8 cellular contexts compared by ENCODE assay signal in the genomic region with DNA sequence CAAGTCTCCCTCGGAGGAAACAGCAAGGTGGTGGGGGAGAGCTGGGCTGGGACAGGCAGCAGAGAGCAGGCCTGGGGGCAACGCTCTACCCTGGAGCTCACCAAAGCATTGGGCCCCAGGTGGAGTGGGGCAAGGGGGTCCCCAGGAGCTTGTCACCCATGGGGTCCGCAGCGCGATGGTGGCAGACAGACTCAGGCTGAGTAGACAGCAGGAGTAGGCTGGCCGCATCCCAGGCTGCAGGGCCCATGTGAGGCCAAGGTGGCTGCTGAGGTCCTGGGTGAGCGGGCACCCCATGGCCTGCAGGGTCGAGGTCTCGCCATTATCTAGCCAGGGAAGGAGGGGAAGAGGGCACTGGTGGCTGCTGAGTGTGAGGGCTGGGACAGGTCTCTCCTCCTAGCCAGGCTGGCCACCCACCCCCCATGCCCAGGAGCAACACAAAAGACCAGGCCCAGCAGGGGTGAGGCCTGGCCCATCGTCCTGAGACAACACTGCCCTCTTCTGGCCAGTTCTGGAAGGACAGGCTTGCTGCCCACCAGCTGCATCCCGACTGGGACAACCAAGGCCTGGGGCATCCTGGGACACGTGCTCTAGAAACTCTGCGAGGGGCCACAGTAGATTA. TPM values are rescaled to one million over a fixed set of nuclear protein-coding genes. Genes with fewer than 3 reads are reported as not detected.
DNase-seq lines count a peak whose midpoint lies in the region; ATAC-seq and TF ChIP-seq lines count a peak whose summit lies in the region.

No MANE protein-coding gene starts in this region.

- H3K4me1 ChIP-seq in Peyer's patch (peaks cover 0 to 38% (median 0%) of the 10 kb centered on the region in 4 donors), neutrophil (ENCODE audit: control insufficient read depth in 1 of 2, insufficient read depth in 1 of 2, low read depth in 1 of 2, low read length in 1 of 2) (no peaks in the 10 kb centered on the region), testis (no peaks in the 10 kb centered on the region)

- 65 to 86% methylated on average over 6 to 13 of the region's 13 CpGs for WGBS in testis, 2 donors

- H3K27me3 ChIP-seq in Peyer's patch = no peaks in the 10 kb centered on the region
- no peaks in the 10 kb centered on the region for H3K27me3 ChIP-seq in neutrophil
- no peaks in the 10 kb centered on the region for H3K27me3 ChIP-seq in testis

- TF ChIP-seq POLR2A in Peyer's patch (IDR thresholded peaks at IDR 0.05) = no peak
- no peak for TF ChIP-seq POLR2A in testis (IDR thresholded peaks at IDR 0.05)

- intact Hi-C loops in testis (cut with DNase I; ENCODE audit: low total_unique reads) = loop anchor here (5.0 kb wide), 1 partner anchor 169 kb away; no protein-coding TSS in a partner anchor

- H3K4me1 Mint-ChIP-seq in activated T-cell treated with anti-CD3 and anti-CD28 coated beads, Interleukin-2, amount 50 U/mL, for 4 hours (ENCODE audit: low read depth) = no peaks in the 10 kb centered on the region

- no peaks in the 10 kb centered on the region for H3K9me3 Mint-ChIP-seq in activated T-cell treated with anti-CD3 and anti-CD28 coated beads, Interleukin-2, amount 50 U/mL, for 4 hours

- H3K27me3 Mint-ChIP-seq in activated T-cell treated with anti-CD3 and anti-CD28 coated beads, Interleukin-2, amount 50 U/mL, for 4 hours (ENCODE audit: low read depth) = no peaks in the 10 kb centered on the region

- peaks cover 0 to 27% (median 0%) of the 10 kb centered on the region in 3 donors for H3K36me3 ChIP-seq in Peyer's patch
- H3K36me3 ChIP-seq in neutrophil = no peaks in the 10 kb centered on the region
- no peaks in the 10 kb centered on the region for H3K36me3 ChIP-seq in testis (ENCODE audit: low read depth, missing control alignments)

- H3K4me3 ChIP-seq in Peyer's patch (no peak overlapping the region), neutrophil (ENCODE audit: low read depth in 1 of 2, low read length in 1 of 2) (no peak overlapping the region), testis (no peak overlapping the region)

- DNase-seq in COR-L47 (lab: John Stamatoyannopoulos, UW) (peak; percentile 40), Peyer's patch (peak; percentile 65 to 87 (median 86)), fibroblast of peridontal ligament (ENCODE audit: extremely low read depth) (peak; percentile 51), testis (peak; percentile 79), middle frontal gyrus (ENCODE audit: extremely low spot score, low spot score) (no peak)
- DNase-seq in activated T-cell treated with anti-CD3 and anti-CD28 coated beads, Interleukin-2, amount 50 U/mL, for 4 hours = peak; percentile 79

- peak; percentile 55 for ATAC-seq in HG02885 (IDR thresholded peaks at IDR 0.05; ENCODE audit: poor library complexity, unreplicated experiment)
- peak; percentile 83 to 85 for ATAC-seq in activated T-cell treated with anti-CD3 and anti-CD28 coated beads, Interleukin-2, amount 50 U/mL, for 4 hours

- TF ChIP-seq CTCF in Peyer's patch (IDR thresholded peaks at IDR 0.05) (peak; percentile 91 to 96 (median 94)), neutrophil (IDR thresholded peaks at IDR 0.05) (peak; percentile 93), testis (IDR thresholded peaks at IDR 0.05) (peak; percentile 87 to 93 (median 92))

- H3K9me3 ChIP-seq in Peyer's patch = no peaks in the 10 kb centered on the region
- H3K9me3 ChIP-seq in neutrophil = no peaks in the 10 kb centered on the region
- no peaks in the 10 kb centered on the region for H3K9me3 ChIP-seq in testis

- H3K27ac ChIP-seq in Peyer's patch (no peak overlapping the region), neutrophil (no peak overlapping the region), testis (no peak overlapping the region)

- no peaks in the 10 kb centered on the region for H3K36me3 Mint-ChIP-seq in activated T-cell treated with anti-CD3 and anti-CD28 coated beads, Interleukin-2, amount 50 U/mL, for 4 hours (ENCODE audit: insufficient read depth)

- no peak overlapping the region for H3K4me3 Mint-ChIP-seq in activated T-cell treated with anti-CD3 and anti-CD28 coated beads, Interleukin-2, amount 50 U/mL, for 4 hours

RNA-seq across cellular contexts. Expression of gene CEBPG, which starts 33.1 kb away (rescaled TPM):
- total RNA-seq in Peyer's patch (10 to 100 TPM; 33.0 to 75.5 (median 50.5) TPM), testis (10 to 100 TPM; 20.8 to 20.9 TPM)
- 10 to 100 TPM; 28.8 to 32.2 (median 28.8) TPM for total RNA-seq in activated T-cell treated with anti-CD3 and anti-CD28 coated beads, Interleukin-2, amount 50 U/mL, for 4 hours
- polyA plus RNA-seq in testis (ENCODE audit: insufficient read depth, low read depth, low replicate concordance) = 24.3 TPM
